ENCODE assay signal across 8 cellular contexts in the genomic region with DNA sequence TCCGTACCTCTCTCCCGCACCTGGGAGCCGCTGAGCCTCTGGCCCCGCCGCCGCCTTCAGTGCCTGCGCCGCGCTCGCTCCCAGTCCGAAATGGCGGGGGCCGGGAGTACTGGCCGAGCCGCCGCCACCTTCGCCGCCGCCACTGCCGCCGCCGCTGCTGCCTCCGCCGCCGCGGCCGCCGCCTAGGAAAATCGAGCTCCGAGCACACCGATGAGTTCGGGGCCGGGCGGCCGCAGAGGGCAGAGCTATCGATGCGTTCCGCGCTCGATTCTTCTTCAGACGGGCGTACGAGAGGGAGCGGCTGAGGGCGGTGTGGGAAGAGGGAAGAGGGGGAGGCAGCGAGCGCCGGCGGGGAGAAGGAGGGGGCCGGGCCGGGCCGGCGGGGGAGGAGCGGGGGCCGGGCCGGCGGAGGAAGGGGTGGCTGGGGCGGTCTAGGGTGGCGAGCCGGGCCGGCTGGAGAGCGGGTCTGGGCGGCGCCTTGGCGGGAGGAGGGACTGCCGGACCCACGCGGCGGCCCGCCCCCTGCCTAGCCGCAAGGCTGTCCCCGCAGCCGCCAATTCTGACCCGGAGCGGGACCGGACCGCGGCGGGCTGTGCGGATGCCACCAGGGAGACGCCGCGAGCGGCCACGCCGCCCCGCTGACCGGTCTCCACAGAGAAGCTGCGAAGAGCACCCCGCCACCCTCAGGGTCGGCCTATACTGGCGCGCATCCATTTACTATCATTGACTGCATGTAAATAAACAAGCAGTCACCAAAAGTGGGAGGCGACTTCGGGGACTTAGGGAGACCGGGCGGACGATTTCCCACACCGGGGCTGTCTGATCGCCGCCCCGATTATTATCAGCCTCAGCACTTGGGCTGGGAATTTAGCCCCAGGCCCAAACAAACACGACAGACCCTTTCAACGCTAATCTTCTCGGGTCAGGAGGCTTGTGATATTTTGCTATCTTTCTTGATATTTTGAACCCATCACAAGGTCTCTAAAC. TPM values are rescaled to one million over a fixed set of nuclear protein-coding genes. Genes with fewer than 3 reads are reported as not detected.
DNase-seq lines count a peak whose midpoint lies in the region; ATAC-seq and TF ChIP-seq lines count a peak whose summit lies in the region.

Gene KRAS, minus strand, starts transcription at position 186 of the 987 bp plus-strand sequence.

- no peaks in the 10 kb centered on the region for H3K36me3 Mint-ChIP-seq in HFFc6 (ENCODE audit: low read depth)
- H3K36me3 Mint-ChIP-seq in activated naive CD4-positive, alpha-beta T cell treated with anti-CD3 and anti-CD28 coated beads for 36 hours (ENCODE audit: low read depth): peaks cover 12% of the 10 kb centered on the region

- ATAC-seq in gastroesophageal sphincter: peak; percentile 94

- no peaks in the 10 kb centered on the region for H3K9me3 Mint-ChIP-seq in HFFc6
- no peaks in the 10 kb centered on the region for H3K9me3 Mint-ChIP-seq in activated naive CD4-positive, alpha-beta T cell treated with anti-CD3 and anti-CD28 coated beads for 36 hours

- 8% methylated on average over 4 of the region's 105 CpGs; no CpG with 5 or more reads in 1 of the 2 donors for WGBS in gastroesophageal sphincter (ENCODE audit: low coverage in 1 of 2), 2 donors

- H3K27me3 Mint-ChIP-seq in HFFc6 (ENCODE audit: insufficient read depth): peaks cover 8% of the 10 kb centered on the region
- no peaks in the 10 kb centered on the region for H3K27me3 Mint-ChIP-seq in activated naive CD4-positive, alpha-beta T cell treated with anti-CD3 and anti-CD28 coated beads for 36 hours (ENCODE audit: low read depth)

- H3K9me3 ChIP-seq in gastroesophageal sphincter (no peaks in the 10 kb centered on the region), neutrophil (no peaks in the 10 kb centered on the region)

- CTCF ChIA-PET in activated naive CD4-positive, alpha-beta T cell treated with anti-CD3 and anti-CD28 coated beads for 36 hours (lab: Charles Lee): interaction anchor here (0.6 to 1.0 kb wide), 3 partner anchors 10 to 132 kb away, joined by 3 to 5 read pairs (median 4); no protein-coding TSS in a partner anchor

- H3K4me3 ChIP-seq in gastroesophageal sphincter (peak within 1 kb of the TSS; percentile 89 to 100), neutrophil (ENCODE audit: low read depth in 1 of 2, low read length in 1 of 2) (peak within 1 kb of the TSS; percentile 71 to 98)

- TF ChIP-seq POLR2A in gastroesophageal sphincter (IDR thresholded peaks at IDR 0.05): peak; percentile 91 to 93

- no peak for TF ChIP-seq EP300 in gastroesophageal sphincter (IDR thresholded peaks at IDR 0.05)

- H3K4me1 ChIP-seq in gastroesophageal sphincter (peaks cover 0 to 35% (median 5%) of the 10 kb centered on the region in 3 donors), neutrophil (ENCODE audit: control insufficient read depth in 1 of 2, insufficient read depth in 1 of 2, low read depth in 1 of 2, low read length in 1 of 2) (peaks cover 11 to 20% of the 10 kb centered on the region in 2 experiments)

- peaks cover 19% of the 10 kb centered on the region for H3K4me1 Mint-ChIP-seq in HFFc6 (ENCODE audit: low read depth)
- peaks cover 43% of the 10 kb centered on the region for H3K4me1 Mint-ChIP-seq in activated naive CD4-positive, alpha-beta T cell treated with anti-CD3 and anti-CD28 coated beads for 36 hours (ENCODE audit: low read depth)

- DNase-seq in GM04504 (ENCODE audit: low read depth): peak; percentile 95
- DNase-seq in HFFc6: peak; percentile 97
- peak; percentile 96 for DNase-seq in NAMALWA (ENCODE audit: low spot score)
- DNase-seq in SK-N-DZ (ENCODE audit: low spot score): peak; percentile 98
- DNase-seq in activated naive CD4-positive, alpha-beta T cell treated with anti-CD3 and anti-CD28 coated beads for 36 hours: peak; percentile 94

- intact Hi-C loops in activated naive CD4-positive, alpha-beta T cell treated with anti-CD3 and anti-CD28 coated beads for 36 hours (cut with micrococcal nuclease): loop anchor here (1.0 to 2.0 kb wide), 6 partner anchors 10 to 198 kb away; partner anchors contain the start of genes DNAI7 and ETFRF1

- H3K27me3 ChIP-seq in gastroesophageal sphincter (no peaks in the 10 kb centered on the region), neutrophil (peaks cover 8% of the 10 kb centered on the region)

- H3K27ac ChIP-seq in gastroesophageal sphincter: peak within 1 kb of the TSS; percentile 92 to 99 (median 96)
- H3K27ac ChIP-seq in neutrophil: peak within 1 kb of the TSS; percentile 91

- no peaks in the 10 kb centered on the region for H3K36me3 ChIP-seq in gastroesophageal sphincter
- H3K36me3 ChIP-seq in neutrophil: peaks cover 8% of the 10 kb centered on the region

- H3K4me3 Mint-ChIP-seq in HFFc6: peak within 1 kb of the TSS; percentile 92
- H3K4me3 Mint-ChIP-seq in activated naive CD4-positive, alpha-beta T cell treated with anti-CD3 and anti-CD28 coated beads for 36 hours: peak within 1 kb of the TSS; percentile 93

- TF ChIP-seq CTCF in HFFc6 (IDR thresholded peaks at IDR 0.05): no peak; the same call in 1 of the 2 replicates
- peak in 2 of 4 experiments; percentile 9 to 31 for TF ChIP-seq CTCF in gastroesophageal sphincter (IDR thresholded peaks at IDR 0.05)
- TF ChIP-seq CTCF in neutrophil (IDR thresholded peaks at IDR 0.05): peak; percentile 52
- no peak for TF ChIP-seq CTCF in subcutaneous adipose tissue (IDR thresholded peaks at IDR 0.05; ENCODE audit: low read depth)

- H3K27ac Mint-ChIP-seq in HFFc6: peak within 1 kb of the TSS; percentile 88
- peak within 1 kb of the TSS; percentile 88 for H3K27ac Mint-ChIP-seq in activated naive CD4-positive, alpha-beta T cell treated with anti-CD3 and anti-CD28 coated beads for 36 hours

RNA-seq across cellular contexts. Expression of gene KRAS, which starts in this region (rescaled TPM):
- 10 to 100 TPM; 15.9 to 20.5 (median 18.0) TPM for total RNA-seq in HFFc6 (2021; fragmentation: NEBNext Ultra II Directional; extraction: Animal tissue kit (Norgen Biotek cat#: 25700))
- 21.0 and 23.8 TPM in 2 replicates for polyA plus RNA-seq in SK-N-DZ (2014; cell fraction: cytosol; rRNA removed)
- 8.8 and 9.2 TPM in 2 replicates for polyA plus RNA-seq in SK-N-DZ (2014; cell fraction: nucleus; rRNA removed)
- total RNA-seq in activated naive CD4-positive, alpha-beta T cell treated with anti-CD3 and anti-CD28 coated beads for 36 hours: 10 to 100 TPM; 18.9 to 20.6 TPM
- 10 to 100 TPM; 31.8 to 35.6 (median 33.0) TPM for total RNA-seq in gastroesophageal sphincter
- 10 to 100 TPM; 10.6 to 29.5 (median 12.5) TPM for total RNA-seq in subcutaneous adipose tissue

Comparison
In these comparisons a context has a peak if more than half of its experiments do, and no peak if none do; other contexts are left out.
1. Peak in every context shown above with its lines: DNase-seq, ATAC-seq, H3K4me3 ChIP-seq and H3K27ac ChIP-seq.